12 cellular contexts compared by ENCODE assay signal in the genomic region with DNA sequence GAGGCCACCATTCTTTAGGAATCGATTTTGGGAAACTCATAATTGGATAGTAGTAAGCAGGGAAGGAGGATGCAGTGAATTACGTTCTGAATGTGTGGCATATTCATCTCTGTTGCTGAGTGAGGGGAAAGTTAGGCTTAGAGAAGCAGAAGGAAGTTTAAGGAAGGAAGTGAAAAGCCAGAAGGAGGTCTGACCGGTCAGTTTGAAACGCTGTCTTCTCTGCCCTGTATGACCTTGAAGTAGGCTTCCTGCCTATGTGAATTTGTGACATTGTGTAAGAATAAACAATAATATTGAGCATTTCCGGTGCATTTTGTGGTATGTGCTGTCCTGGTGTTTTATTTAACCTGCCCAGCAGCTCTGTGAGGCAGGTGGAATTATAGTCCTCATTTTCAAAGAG.
DNase-seq lines count a peak whose midpoint lies in the region; ATAC-seq and TF ChIP-seq lines count a peak whose summit lies in the region.
"Had no signal": no experiment of that assay in that cellular context is flagged by ENCODE, and none has a peak within 500 bp of the region (broad histone marks: within the 10 kb centered on the region; RNA-seq: fewer than 3 reads in every experiment).

No MANE protein-coding gene starts in this region.

- CTCF ChIA-PET in OCI-LY7 (lab: Charles Lee; ENCODE audit: unreplicated experiment), result no interaction called here

- H3K9me3 ChIP-seq in OCI-LY3 (ENCODE audit: insufficient read depth, low read length) (no peaks in the 10 kb centered on the region), mesodermal cell (ENCODE audit: control insufficient read depth, low read length) (no peaks in the 10 kb centered on the region), OCI-LY7 (ENCODE audit: low read length) (no peaks in the 10 kb centered on the region)

- H3K79me2 ChIP-seq in OCI-LY3 (ENCODE audit: low read length), result no peaks in the 10 kb centered on the region
- H3K79me2 ChIP-seq in OCI-LY7 (ENCODE audit: insufficient read depth, low read depth, low read length), result no peaks in the 10 kb centered on the region

- no peak overlapping the region for H3K9ac ChIP-seq in OCI-LY3 (ENCODE audit: low read length)

- H2AFZ ChIP-seq in OCI-LY3 (ENCODE audit: low read depth, low read length) (no peak overlapping the region), OCI-LY7 (ENCODE audit: low read length) (no peak overlapping the region)

- BruUV-seq in OCI-LY7 (replicated peaks; lab: Mats Ljungman, UMichigan), result no TSS peak

- no peak overlapping the region for H3K27ac ChIP-seq in OCI-LY3 (ENCODE audit: low read length)
- peak overlapping the region; percentile 26 for H3K27ac ChIP-seq in mesodermal cell (ENCODE audit: low read depth, low read length, severe bottlenecking)
- no peak overlapping the region for H3K27ac ChIP-seq in OCI-LY7 (ENCODE audit: low read depth, low read length, poor library complexity, severe bottlenecking)

- ATAC-seq in GM18517 (IDR thresholded peaks at IDR 0.05; ENCODE audit: unreplicated experiment) (peak; percentile 54), HG02588 (IDR thresholded peaks at IDR 0.05; ENCODE audit: unreplicated experiment) (peak; percentile 50)
- ATAC-seq: CD8-positive, alpha-beta T cell had no signal

- H4K20me1 ChIP-seq in OCI-LY3 (ENCODE audit: insufficient read depth, low read length) (no peaks in the 10 kb centered on the region), OCI-LY7 (ENCODE audit: insufficient read depth, low read length) (no peaks in the 10 kb centered on the region; the same call in 1 of the 2 replicates)

- H3K36me3 ChIP-seq in OCI-LY3 (replicated peaks; ENCODE audit: low read depth, low read length) (no peaks in the 10 kb centered on the region), mesodermal cell (ENCODE audit: control insufficient read depth, insufficient read depth, low read length) (peaks cover 7% of the 10 kb centered on the region), OCI-LY7 (ENCODE audit: insufficient read depth, low read length) (no peaks in the 10 kb centered on the region)

- H3K4me2 ChIP-seq in OCI-LY3 (ENCODE audit: low read length) (peak overlapping the region; percentile 32), OCI-LY7 (ENCODE audit: low read length) (no peak overlapping the region)

- WGBS in mesodermal cell (ENCODE audit: insufficient coverage in 2 of 2), 2 experiments, result 89 to 91% methylated on average over 4 to 5 of the region's 5 CpGs

- DNase-seq in OCI-LY7 (ENCODE audit: low spot score) (no peak), retina (no peak), pons (ENCODE audit: low spot score) (no peak)
- no peak for DNase-seq in activated effector memory CD4-positive, alpha-beta T cell treated with Interleukin-2 at 50 U/mL for 16 hours
- DNase-seq: activated T-cell treated with anti-CD3 and anti-CD28 coated beads for 4 hours; caudate nucleus; CD8-positive, alpha-beta T cell; stimulated activated CD4-positive, alpha-beta T cell treated with anti-CD3 and anti-CD28 coated beads, Interleukin-2, amount 100 ng/mL, for 48 hours had no signal

- TF ChIP-seq CTCF in OCI-LY3 (IDR thresholded peaks at IDR 0.05; ENCODE audit: low read depth, low read length) (no peak), OCI-LY7 (conservative IDR thresholded peaks at IDR 0.05; ENCODE audit: low read length) (no peak)

- POLR2A ChIA-PET in OCI-LY7 (lab: Charles Lee), result interaction anchor here (1.1 kb wide), 1 partner anchor 304 kb away, joined by 3 read pairs; no protein-coding TSS in a partner anchor

- no peaks in the 10 kb centered on the region for H3K9me2 ChIP-seq in OCI-LY7 (ENCODE audit: insufficient read depth, low read length)

- intact Hi-C loops in OCI-LY7 (cut with micrococcal nuclease; ENCODE audit: unreplicated experiment), result no loop called here

- H3K4me3 ChIP-seq in OCI-LY3 (ENCODE audit: low read length), result no peak overlapping the region
- H3K4me3 ChIP-seq in mesodermal cell (ENCODE audit: extremely low read depth, insufficient read depth, low read length, poor library complexity, severe bottlenecking), result no peak overlapping the region
- H3K4me3 ChIP-seq in OCI-LY7 (ENCODE audit: low read depth, low read length, poor library complexity, severe bottlenecking), result no peak overlapping the region

- no peaks in the 10 kb centered on the region for H3K27me3 ChIP-seq in OCI-LY3 (ENCODE audit: low read depth, low read length)

- H3K4me1 ChIP-seq in OCI-LY3 (ENCODE audit: low read length), result peaks cover 25% of the 10 kb centered on the region
- peaks cover 24% of the 10 kb centered on the region for H3K4me1 ChIP-seq in mesodermal cell (ENCODE audit: control insufficient read depth, insufficient read depth, low read length, poor library complexity, severe bottlenecking)
- H3K4me1 ChIP-seq in OCI-LY7 (ENCODE audit: insufficient read depth, low read length, poor library complexity, severe bottlenecking), result no peaks in the 10 kb centered on the region
